In the genomic region with DNA sequence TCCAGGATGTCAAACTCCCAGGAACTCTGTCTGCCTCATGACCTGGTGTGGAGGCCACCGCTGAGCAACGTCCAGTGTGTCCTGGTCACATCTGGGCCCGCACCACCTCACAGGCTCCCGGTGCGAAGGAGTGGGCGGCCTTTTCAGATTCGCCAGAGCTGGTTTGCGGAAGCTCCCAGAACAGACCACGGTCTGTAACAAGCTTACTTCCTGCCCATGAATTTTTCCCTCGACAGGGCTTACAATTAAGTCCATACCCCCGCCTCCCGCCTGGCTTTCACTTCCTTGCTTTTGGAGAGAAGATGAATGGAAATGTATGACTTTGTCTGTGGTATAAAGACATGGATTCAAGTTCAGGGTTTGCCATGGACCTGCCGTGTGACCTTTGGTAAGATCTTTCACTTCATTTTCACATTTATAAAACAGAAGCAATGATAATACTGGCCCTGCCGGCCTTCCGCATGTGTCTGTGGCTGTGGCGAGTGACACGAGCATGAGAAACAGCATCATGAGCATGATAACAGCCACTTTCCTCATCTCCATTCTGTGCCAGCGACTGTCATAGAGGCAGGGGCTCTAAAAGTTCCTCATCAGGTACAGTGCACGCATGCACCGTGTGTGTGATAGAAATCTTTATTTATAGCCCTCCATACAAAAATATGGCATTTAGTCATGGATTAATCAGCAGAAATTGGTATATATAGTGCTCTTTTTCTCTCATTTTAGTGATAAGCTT, we compare ENCODE assay signal across 18 cellular contexts.
DNase-seq lines count a peak whose midpoint lies in the region; ATAC-seq lines count a peak whose summit lies in the region.
"Had no signal": no experiment of that assay in that cellular context is flagged by ENCODE, and none has a peak within 500 bp of the region (broad histone marks: within the 10 kb centered on the region; RNA-seq: fewer than 3 reads in every experiment).

No MANE protein-coding gene starts in this region.

- H3K4me3 Mint-ChIP-seq in stimulated activated naive B cell treated with anti-CD40 and anti-IgM and Interleukin-4, amounts not matched to agents 10 μg/mL and 1 μg/mL and 100 μg/mL, for 72 hours, result peak overlapping the region; percentile 79 to 82
- H3K4me3 Mint-ChIP-seq: WTC11 had no signal

- H3K27me3 Mint-ChIP-seq in stimulated activated naive B cell treated with anti-CD40 and anti-IgM and Interleukin-4, amounts not matched to agents 10 μg/mL and 1 μg/mL and 100 μg/mL, for 72 hours, result peaks cover 11 to 15% of the 10 kb centered on the region in 2 donors

- no peaks in the 10 kb centered on the region for H3K36me3 Mint-ChIP-seq in stimulated activated naive B cell treated with anti-CD40 and anti-IgM and Interleukin-4, amounts not matched to agents 10 μg/mL and 1 μg/mL and 100 μg/mL, for 72 hours
- H3K36me3 Mint-ChIP-seq: WTC11 had no signal

- peak; percentile 45 for DNase-seq in central memory CD4-positive, alpha-beta T cell
- peak; percentile 22 for DNase-seq in stimulated activated naive B cell treated with anti-CD40 and anti-IgM and Interleukin-4, amounts not matched to agents 10 μg/mL and 1 μg/mL and 100 μg/mL, for 72 hours
- DNase-seq in SIG-M5 (lab: John Stamatoyannopoulos, UW), result no peak
- DNase-seq: activated CD8-positive, alpha-beta memory T cell treated with anti-CD3 and anti-CD28 coated beads for 24 hours; AML-193; hippocampal formation; NCI-H1092 treated with DMSO at 0.1 percent for 48 hours; NCI-H2081 treated with DMSO at 0.1 percent for 48 hours; NCI-H510A; OCI-M1; right lobe of liver; SJCRH30; stimulated activated CD4-positive, alpha-beta T cell treated with anti-CD3 and anti-CD28 coated beads, Interleukin-15, amount 100 ng/mL, for 24 hours had no signal

- peak overlapping the region; percentile 90 for H3K27ac Mint-ChIP-seq in stimulated activated naive B cell treated with anti-CD40 and anti-IgM and Interleukin-4, amounts not matched to agents 10 μg/mL and 1 μg/mL and 100 μg/mL, for 72 hours
- H3K27ac Mint-ChIP-seq: WTC11 had no signal

- peaks cover 10 to 16% of the 10 kb centered on the region in 2 donors for H3K4me1 Mint-ChIP-seq in stimulated activated naive B cell treated with anti-CD40 and anti-IgM and Interleukin-4, amounts not matched to agents 10 μg/mL and 1 μg/mL and 100 μg/mL, for 72 hours

- ATAC-seq in GM19395 (IDR thresholded peaks at IDR 0.05; ENCODE audit: unreplicated experiment), result peak; percentile 66
- peak; percentile 68 for ATAC-seq in HG03442 (IDR thresholded peaks at IDR 0.05; ENCODE audit: unreplicated experiment)
- peak; percentile 77 to 83 for ATAC-seq in stimulated activated naive B cell treated with anti-CD40 and anti-IgM and Interleukin-4, amounts not matched to agents 10 μg/mL and 1 μg/mL and 100 μg/mL, for 72 hours (replicated peaks)
- ATAC-seq in GM19035 (IDR thresholded peaks at IDR 0.05; ENCODE audit: unreplicated experiment), result no peak
- no peak for ATAC-seq in HG03439 (IDR thresholded peaks at IDR 0.05; ENCODE audit: unreplicated experiment)

- H3K9me3 Mint-ChIP-seq in stimulated activated naive B cell treated with anti-CD40 and anti-IgM and Interleukin-4, amounts not matched to agents 10 μg/mL and 1 μg/mL and 100 μg/mL, for 72 hours, result no peaks in the 10 kb centered on the region

Comparison
In these comparisons a context has a peak if more than half of its experiments do, and no peak if none do; other contexts are left out.
1. ATAC-seq: peak in GM19395 (single experiment), HG03442 (single experiment) and stimulated activated naive B cell treated with anti-CD40 and anti-IgM and Interleukin-4, amounts not matched to agents 10 μg/mL and 1 μg/mL and 100 μg/mL, for 72 hours (2 of 2); none in GM19035 (single experiment) and HG03439 (single experiment).